In the genomic region with DNA sequence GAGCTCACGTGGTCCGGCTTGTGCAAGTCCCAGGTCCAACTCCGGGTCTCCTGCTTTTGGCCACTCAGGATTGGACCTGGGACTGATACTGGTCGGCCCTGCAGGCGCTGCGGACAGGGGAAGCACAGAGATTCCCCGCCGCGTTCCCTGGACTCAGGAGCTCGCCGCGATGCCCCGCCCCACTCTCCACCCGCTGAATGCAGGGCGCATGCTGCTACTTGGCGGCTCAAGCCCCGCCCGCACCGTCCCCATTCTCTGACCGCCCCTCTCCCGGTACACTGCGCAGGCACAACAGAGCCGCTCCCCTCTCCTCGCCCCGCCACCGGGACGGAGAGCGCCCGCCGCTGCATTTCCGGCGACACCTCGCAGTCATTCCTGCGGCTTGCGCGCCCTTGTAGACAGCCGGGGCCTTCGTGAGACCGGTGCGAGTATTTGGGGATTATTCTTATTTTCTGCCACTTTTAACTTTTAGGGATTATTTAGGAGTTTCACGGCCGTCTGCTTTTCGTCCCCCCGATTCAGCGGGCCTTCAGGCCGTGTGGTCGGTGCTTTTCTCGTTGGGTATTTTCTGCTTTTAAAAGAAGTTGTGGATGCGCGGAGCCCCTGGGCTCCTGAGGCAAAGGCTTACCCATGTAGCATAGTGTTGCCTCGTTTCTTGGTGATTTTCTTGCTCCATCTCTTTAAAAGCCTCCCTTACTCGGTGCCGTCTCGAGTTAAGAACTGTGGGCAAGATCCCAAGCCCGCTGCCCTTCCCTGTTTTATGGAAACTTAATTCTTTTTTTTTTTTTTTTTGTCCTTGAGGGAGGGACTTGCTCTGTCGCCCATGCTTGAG, we compare ENCODE assay signal across 1 cellular context.
A peak's percentile ranks its signal among the peaks of the same experiment; 100 is the strongest.
TF ChIP-seq lines count a peak whose summit lies in the region.

A gene (plus strand): TSS at position 251 of the 832 bp plus-strand sequence. CDS start 1,544 bp downstream, outside the sequence.

TF ChIP-seq in K562, 482 proteins besides CTCF, POLR2A, EP300 and RAD21 (continued from another document and continues in another):
- TF ChIP-seq, protein P1, sequence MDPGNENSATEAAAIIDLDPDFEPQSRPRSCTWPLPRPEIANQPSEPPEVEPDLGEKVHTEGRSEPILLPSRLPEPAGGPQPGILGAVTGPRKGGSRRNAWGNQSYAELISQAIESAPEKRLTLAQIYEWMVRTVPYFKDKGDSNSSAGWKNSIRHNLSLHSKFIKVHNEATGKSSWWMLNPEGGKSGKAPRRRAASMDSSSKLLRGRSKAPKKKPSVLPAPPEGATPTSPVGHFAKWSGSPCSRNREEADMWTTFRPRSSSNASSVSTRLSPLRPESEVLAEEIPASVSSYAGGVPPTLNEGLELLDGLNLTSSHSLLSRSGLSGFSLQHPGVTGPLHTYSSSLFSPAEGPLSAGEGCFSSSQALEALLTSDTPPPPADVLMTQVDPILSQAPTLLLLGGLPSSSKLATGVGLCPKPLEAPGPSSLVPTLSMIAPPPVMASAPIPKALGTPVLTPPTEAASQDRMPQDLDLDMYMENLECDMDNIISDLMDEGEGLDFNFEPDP (CRISPR knock-in tag; IDR thresholded peaks at IDR 0.05), result no peak
- TF ChIP-seq KLF16 (IDR thresholded peaks at IDR 0.05) (peak; percentile 11; the same call in 1 of the 2 replicates), MAFG (tag; conservative IDR thresholded peaks at IDR 0.05) (no peak), SRF (CRISPR knock-in tag; IDR thresholded peaks at IDR 0.05) (peak in 1 of 2 experiments; percentile 81; a peak in 2 of 4 replicates), GTF2A2 (tag; IDR thresholded peaks at IDR 0.05) (no peak), TEAD1 (CRISPR knock-in tag; IDR thresholded peaks at IDR 0.05) (peak in 1 of 2 experiments; percentile 95; a peak in 2 of 4 replicates), SMAD3 (CRISPR knock-in tag; conservative IDR thresholded peaks at IDR 0.05) (no peak), SMARCB1 (IDR thresholded peaks at IDR 0.05; ENCODE audit: insufficient read length, low read depth) (no peak), XRCC3 (IDR thresholded peaks at IDR 0.05) (no peak), ZNF165 (CRISPR knock-in tag; IDR thresholded peaks at IDR 0.05; ENCODE audit: borderline replicate concordance) (no peak), SRSF3 (IDR thresholded peaks at IDR 0.05; ENCODE audit: insufficient read depth, low read length) (no peak), HNRNPK (IDR thresholded peaks at IDR 0.05; ENCODE audit: low read depth, low read length, poor library complexity, severe bottlenecking) (no peak), YY1 (IDR thresholded peaks at IDR 0.05; ENCODE audit: borderline replicate concordance in 1 of 3, control insufficient read depth in 1 of 3, extremely low read depth in 1 of 3, insufficient read depth in 3 of 3, insufficient read length in 1 of 3, insufficient replicate concordance in 2 of 3, low read depth in 1 of 3, low read length in 2 of 3) (peak in 2 of 3 experiments; percentile 56 to 67), CSDE1 (IDR thresholded peaks at IDR 0.05) (no peak), NR4A1 (CRISPR knock-in tag; IDR thresholded peaks at IDR 0.05) (no peak; the same call in 1 of the 2 replicates), NR4A1 (tag; IDR thresholded peaks at IDR 0.05) (no peak), IRF2 (CRISPR knock-in tag; IDR thresholded peaks at IDR 0.05) (no peak), BCOR (IDR thresholded peaks at IDR 0.05) (no peak)
- TF ChIP-seq, protein P2, sequence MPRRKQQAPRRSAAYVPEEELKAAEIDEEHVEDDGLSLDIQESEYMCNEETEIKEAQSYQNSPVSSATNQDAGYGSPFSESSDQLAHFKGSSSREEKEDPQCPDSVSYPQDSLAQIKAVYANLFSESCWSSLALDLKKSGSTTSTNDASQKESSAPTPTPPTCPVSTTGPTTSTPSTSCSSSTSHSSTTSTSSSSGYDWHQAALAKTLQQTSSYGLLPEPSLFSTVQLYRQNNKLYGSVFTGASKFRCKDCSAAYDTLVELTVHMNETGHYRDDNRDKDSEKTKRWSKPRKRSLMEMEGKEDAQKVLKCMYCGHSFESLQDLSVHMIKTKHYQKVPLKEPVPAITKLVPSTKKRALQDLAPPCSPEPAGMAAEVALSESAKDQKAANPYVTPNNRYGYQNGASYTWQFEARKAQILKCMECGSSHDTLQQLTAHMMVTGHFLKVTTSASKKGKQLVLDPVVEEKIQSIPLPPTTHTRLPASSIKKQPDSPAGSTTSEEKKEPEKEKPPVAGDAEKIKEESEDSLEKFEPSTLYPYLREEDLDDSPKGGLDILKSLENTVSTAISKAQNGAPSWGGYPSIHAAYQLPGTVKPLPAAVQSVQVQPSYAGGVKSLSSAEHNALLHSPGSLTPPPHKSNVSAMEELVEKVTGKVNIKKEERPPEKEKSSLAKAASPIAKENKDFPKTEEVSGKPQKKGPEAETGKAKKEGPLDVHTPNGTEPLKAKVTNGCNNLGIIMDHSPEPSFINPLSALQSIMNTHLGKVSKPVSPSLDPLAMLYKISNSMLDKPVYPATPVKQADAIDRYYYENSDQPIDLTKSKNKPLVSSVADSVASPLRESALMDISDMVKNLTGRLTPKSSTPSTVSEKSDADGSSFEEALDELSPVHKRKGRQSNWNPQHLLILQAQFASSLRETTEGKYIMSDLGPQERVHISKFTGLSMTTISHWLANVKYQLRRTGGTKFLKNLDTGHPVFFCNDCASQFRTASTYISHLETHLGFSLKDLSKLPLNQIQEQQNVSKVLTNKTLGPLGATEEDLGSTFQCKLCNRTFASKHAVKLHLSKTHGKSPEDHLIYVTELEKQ (CRISPR knock-in tag; IDR thresholded peaks at IDR 0.05), result no peak
- TF ChIP-seq, protein P3, sequence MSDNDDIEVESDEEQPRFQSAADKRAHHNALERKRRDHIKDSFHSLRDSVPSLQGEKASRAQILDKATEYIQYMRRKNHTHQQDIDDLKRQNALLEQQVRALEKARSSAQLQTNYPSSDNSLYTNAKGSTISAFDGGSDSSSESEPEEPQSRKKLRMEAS (CRISPR knock-in tag; IDR thresholded peaks at IDR 0.05), result peak; percentile 97
- TF ChIP-seq, protein P4, sequence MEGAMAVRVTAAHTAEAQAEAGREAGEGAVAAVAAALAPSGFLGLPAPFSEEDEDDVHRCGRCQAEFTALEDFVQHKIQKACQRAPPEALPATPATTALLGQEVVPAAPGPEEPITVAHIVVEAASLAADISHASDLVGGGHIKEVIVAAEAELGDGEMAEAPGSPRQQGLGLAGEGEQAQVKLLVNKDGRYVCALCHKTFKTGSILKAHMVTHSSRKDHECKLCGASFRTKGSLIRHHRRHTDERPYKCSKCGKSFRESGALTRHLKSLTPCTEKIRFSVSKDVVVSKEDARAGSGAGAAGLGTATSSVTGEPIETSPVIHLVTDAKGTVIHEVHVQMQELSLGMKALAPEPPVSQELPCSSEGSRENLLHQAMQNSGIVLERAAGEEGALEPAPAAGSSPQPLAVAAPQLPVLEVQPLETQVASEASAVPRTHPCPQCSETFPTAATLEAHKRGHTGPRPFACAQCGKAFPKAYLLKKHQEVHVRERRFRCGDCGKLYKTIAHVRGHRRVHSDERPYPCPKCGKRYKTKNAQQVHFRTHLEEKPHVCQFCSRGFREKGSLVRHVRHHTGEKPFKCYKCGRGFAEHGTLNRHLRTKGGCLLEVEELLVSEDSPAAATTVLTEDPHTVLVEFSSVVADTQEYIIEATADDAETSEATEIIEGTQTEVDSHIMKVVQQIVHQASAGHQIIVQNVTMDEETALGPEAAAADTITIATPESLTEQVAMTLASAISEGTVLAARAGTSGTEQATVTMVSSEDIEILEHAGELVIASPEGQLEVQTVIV (CRISPR knock-in tag; IDR thresholded peaks at IDR 0.05; ENCODE audit: borderline replicate concordance), result no peak
- TF ChIP-seq, protein P5, sequence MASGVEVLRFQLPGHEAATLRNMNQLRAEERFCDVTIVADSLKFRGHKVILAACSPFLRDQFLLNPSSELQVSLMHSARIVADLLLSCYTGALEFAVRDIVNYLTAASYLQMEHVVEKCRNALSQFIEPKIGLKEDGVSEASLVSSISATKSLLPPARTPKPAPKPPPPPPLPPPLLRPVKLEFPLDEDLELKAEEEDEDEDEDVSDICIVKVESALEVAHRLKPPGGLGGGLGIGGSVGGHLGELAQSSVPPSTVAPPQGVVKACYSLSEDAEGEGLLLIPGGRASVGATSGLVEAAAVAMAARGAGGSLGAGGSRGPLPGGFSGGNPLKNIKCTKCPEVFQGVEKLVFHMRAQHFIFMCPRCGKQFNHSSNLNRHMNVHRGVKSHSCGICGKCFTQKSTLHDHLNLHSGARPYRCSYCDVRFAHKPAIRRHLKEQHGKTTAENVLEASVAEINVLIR (CRISPR knock-in tag; IDR thresholded peaks at IDR 0.05), result no peak
- TF ChIP-seq, protein P6, sequence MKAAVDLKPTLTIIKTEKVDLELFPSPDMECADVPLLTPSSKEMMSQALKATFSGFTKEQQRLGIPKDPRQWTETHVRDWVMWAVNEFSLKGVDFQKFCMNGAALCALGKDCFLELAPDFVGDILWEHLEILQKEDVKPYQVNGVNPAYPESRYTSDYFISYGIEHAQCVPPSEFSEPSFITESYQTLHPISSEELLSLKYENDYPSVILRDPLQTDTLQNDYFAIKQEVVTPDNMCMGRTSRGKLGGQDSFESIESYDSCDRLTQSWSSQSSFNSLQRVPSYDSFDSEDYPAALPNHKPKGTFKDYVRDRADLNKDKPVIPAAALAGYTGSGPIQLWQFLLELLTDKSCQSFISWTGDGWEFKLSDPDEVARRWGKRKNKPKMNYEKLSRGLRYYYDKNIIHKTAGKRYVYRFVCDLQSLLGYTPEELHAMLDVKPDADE (conservative IDR thresholded peaks at IDR 0.05; ENCODE audit: control insufficient read depth, low read depth, low read length), result 0 out of 2 replicates have a peak, but pooled peaks have one; percentile 58
- TF ChIP-seq, protein P7, sequence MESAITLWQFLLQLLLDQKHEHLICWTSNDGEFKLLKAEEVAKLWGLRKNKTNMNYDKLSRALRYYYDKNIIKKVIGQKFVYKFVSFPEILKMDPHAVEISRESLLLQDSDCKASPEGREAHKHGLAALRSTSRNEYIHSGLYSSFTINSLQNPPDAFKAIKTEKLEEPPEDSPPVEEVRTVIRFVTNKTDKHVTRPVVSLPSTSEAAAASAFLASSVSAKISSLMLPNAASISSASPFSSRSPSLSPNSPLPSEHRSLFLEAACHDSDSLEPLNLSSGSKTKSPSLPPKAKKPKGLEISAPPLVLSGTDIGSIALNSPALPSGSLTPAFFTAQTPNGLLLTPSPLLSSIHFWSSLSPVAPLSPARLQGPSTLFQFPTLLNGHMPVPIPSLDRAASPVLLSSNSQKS (CRISPR knock-in tag; IDR thresholded peaks at IDR 0.05), result no peak
- TF ChIP-seq, protein P8, sequence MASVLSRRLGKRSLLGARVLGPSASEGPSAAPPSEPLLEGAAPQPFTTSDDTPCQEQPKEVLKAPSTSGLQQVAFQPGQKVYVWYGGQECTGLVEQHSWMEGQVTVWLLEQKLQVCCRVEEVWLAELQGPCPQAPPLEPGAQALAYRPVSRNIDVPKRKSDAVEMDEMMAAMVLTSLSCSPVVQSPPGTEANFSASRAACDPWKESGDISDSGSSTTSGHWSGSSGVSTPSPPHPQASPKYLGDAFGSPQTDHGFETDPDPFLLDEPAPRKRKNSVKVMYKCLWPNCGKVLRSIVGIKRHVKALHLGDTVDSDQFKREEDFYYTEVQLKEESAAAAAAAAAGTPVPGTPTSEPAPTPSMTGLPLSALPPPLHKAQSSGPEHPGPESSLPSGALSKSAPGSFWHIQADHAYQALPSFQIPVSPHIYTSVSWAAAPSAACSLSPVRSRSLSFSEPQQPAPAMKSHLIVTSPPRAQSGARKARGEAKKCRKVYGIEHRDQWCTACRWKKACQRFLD (CRISPR knock-in tag; IDR thresholded peaks at IDR 0.05), result no peak
- TF ChIP-seq, protein P9, sequence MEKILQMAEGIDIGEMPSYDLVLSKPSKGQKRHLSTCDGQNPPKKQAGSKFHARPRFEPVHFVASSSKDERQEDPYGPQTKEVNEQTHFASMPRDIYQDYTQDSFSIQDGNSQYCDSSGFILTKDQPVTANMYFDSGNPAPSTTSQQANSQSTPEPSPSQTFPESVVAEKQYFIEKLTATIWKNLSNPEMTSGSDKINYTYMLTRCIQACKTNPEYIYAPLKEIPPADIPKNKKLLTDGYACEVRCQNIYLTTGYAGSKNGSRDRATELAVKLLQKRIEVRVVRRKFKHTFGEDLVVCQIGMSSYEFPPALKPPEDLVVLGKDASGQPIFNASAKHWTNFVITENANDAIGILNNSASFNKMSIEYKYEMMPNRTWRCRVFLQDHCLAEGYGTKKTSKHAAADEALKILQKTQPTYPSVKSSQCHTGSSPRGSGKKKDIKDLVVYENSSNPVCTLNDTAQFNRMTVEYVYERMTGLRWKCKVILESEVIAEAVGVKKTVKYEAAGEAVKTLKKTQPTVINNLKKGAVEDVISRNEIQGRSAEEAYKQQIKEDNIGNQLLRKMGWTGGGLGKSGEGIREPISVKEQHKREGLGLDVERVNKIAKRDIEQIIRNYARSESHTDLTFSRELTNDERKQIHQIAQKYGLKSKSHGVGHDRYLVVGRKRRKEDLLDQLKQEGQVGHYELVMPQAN (IDR thresholded peaks at IDR 0.05; ENCODE audit: borderline replicate concordance), result peak; percentile 68
- TF ChIP-seq, protein P10, sequence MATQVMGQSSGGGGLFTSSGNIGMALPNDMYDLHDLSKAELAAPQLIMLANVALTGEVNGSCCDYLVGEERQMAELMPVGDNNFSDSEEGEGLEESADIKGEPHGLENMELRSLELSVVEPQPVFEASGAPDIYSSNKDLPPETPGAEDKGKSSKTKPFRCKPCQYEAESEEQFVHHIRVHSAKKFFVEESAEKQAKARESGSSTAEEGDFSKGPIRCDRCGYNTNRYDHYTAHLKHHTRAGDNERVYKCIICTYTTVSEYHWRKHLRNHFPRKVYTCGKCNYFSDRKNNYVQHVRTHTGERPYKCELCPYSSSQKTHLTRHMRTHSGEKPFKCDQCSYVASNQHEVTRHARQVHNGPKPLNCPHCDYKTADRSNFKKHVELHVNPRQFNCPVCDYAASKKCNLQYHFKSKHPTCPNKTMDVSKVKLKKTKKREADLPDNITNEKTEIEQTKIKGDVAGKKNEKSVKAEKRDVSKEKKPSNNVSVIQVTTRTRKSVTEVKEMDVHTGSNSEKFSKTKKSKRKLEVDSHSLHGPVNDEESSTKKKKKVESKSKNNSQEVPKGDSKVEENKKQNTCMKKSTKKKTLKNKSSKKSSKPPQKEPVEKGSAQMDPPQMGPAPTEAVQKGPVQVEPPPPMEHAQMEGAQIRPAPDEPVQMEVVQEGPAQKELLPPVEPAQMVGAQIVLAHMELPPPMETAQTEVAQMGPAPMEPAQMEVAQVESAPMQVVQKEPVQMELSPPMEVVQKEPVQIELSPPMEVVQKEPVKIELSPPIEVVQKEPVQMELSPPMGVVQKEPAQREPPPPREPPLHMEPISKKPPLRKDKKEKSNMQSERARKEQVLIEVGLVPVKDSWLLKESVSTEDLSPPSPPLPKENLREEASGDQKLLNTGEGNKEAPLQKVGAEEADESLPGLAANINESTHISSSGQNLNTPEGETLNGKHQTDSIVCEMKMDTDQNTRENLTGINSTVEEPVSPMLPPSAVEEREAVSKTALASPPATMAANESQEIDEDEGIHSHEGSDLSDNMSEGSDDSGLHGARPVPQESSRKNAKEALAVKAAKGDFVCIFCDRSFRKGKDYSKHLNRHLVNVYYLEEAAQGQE (CRISPR knock-in tag; IDR thresholded peaks at IDR 0.05; ENCODE audit: low read depth), result no peak; the same call in 1 of the 2 replicates
